Comparison of ENCODE assay signal across 17 cellular contexts in genomic region chr7:55132550-55132889, GRCh38.
DNase-seq lines count a peak whose midpoint lies in the region; ATAC-seq and TF ChIP-seq lines count a peak whose summit lies in the region.
"Had no signal": no experiment of that assay in that cellular context is flagged by ENCODE, and none has a peak within 500 bp of the region (broad histone marks: within the 10 kb centered on the region; RNA-seq: fewer than 3 reads in every experiment).

No MANE protein-coding gene starts in this region.

- peak overlapping the region; percentile 96 for H3K27ac Mint-ChIP-seq in osteocyte (ENCODE audit: unreplicated experiment)
- H3K27ac Mint-ChIP-seq: activated naive CD8-positive, alpha-beta T cell had no signal

- 0% methylated on average over 5 of the region's 5 CpGs for WGBS in mammary epithelial cell (ENCODE audit: low coverage, missing lambda C conversion rate)

- H3K4me1 Mint-ChIP-seq in osteocyte (ENCODE audit: unreplicated experiment) = peaks cover 71% of the 10 kb centered on the region

- DNase-seq in mammary epithelial cell = no peak
- DNase-seq in osteocyte (ENCODE audit: extremely low spot score, unreplicated experiment) = no peak
- no peak for DNase-seq in RPMI8226
- no peak for DNase-seq in DMS 273 treated with DMSO at 0.1 percent for 48 hours (lab: John Stamatoyannopoulos, UW)
- DNase-seq in central memory CD4-positive, alpha-beta T cell = no peak
- DNase-seq: activated CD4-positive, alpha-beta T cell treated with anti-CD3 and anti-CD28 coated beads for 4 hours; dorsolateral prefrontal cortex; GF-D8; hypothalamus; midbrain; NCI-H1092 treated with DMSO at 0.1 percent for 48 hours; NCI-H524 treated with DMSO at 0.1 percent for 48 hours had no signal

- intact Hi-C loops in mammary epithelial cell (cut with micrococcal nuclease) = loop anchor here (2.0 to 5.0 kb wide), 4 partner anchors 80 to 302 kb away; no protein-coding TSS in a partner anchor

- peak overlapping the region; percentile 14; the same call in 1 of the 2 replicates for H3K4me3 ChIP-seq in ACC112 (ENCODE audit: low read depth, low read length)
- H3K4me3 ChIP-seq in HEK293 (ENCODE audit: low read depth, low read length) = no peak overlapping the region
- no peak overlapping the region for H3K4me3 ChIP-seq in mammary epithelial cell (replicated peaks in 1 of 3; ENCODE audit: insufficient read depth in 1 of 3, low read depth in 2 of 3, low read length in 3 of 3)
- H3K4me3 ChIP-seq: dorsolateral prefrontal cortex, SK-N-MC had no signal

- H2AFZ ChIP-seq in ACC112 (ENCODE audit: low read length, unreplicated experiment) = no peak overlapping the region
- no peak overlapping the region for H2AFZ ChIP-seq in mammary epithelial cell (ENCODE audit: low read depth, low read length)

- peak overlapping the region; percentile 99 for H3K27ac ChIP-seq in ACC112 (ENCODE audit: low read depth, low read length)
- H3K27ac ChIP-seq in HEK293 (ENCODE audit: extremely low read depth, low read depth, low read length) = no peak overlapping the region
- peak overlapping the region; percentile 97 for H3K27ac ChIP-seq in mammary epithelial cell (ENCODE audit: insufficient read depth, low read depth, low read length)
- H3K27ac ChIP-seq: SK-N-MC had no signal

- peaks cover 72% of the 10 kb centered on the region for H3K4me1 ChIP-seq in ACC112 (ENCODE audit: control insufficient read depth, insufficient read depth, low read length, unreplicated experiment)
- H3K4me1 ChIP-seq in HEK293 (ENCODE audit: control insufficient read depth, insufficient read depth, low read length) = peaks cover 29% of the 10 kb centered on the region
- H3K4me1 ChIP-seq in mammary epithelial cell (ENCODE audit: insufficient read depth, low read length) = peaks cover 82% of the 10 kb centered on the region

- no peaks in the 10 kb centered on the region for H3K9me3 Mint-ChIP-seq in osteocyte (ENCODE audit: unreplicated experiment)

- H3K4me3 Mint-ChIP-seq in osteocyte (ENCODE audit: unreplicated experiment) = peak overlapping the region; percentile 20
- H3K4me3 Mint-ChIP-seq: activated naive CD8-positive, alpha-beta T cell had no signal

- in situ Hi-C loops in mammary epithelial cell (cut with MboI; ENCODE audit: low sequenced_read_pairs in 2 of 2) = no loop called here

- no TSS peak for BruUV-seq in mammary epithelial cell (replicated peaks; lab: Mats Ljungman, UMichigan)

- H3K27me3 Mint-ChIP-seq in osteocyte (ENCODE audit: unreplicated experiment) = no peaks in the 10 kb centered on the region

- H3K9ac ChIP-seq in mammary epithelial cell (ENCODE audit: insufficient read depth, low read length) = peak overlapping the region; percentile 88

- dilution Hi-C loops in mammary epithelial cell (cut with HindIII; ENCODE audit: low sequenced_read_pairs) = no loop called here

- CTCF ChIA-PET in HEK293 (lab: Yijun Ruan, JAX) = interaction anchor here (0.6 to 1.2 kb wide), 3 partner anchors 44 to 123 kb away, joined by 3 to 5 read pairs (median 3); no protein-coding TSS in a partner anchor
- CTCF ChIA-PET in mammary epithelial cell (lab: Charles Lee; ENCODE audit: low non-redundant PET) = interaction anchor here (0.6 kb wide), 1 partner anchor 122 kb away, joined by 4 read pairs; no protein-coding TSS in a partner anchor

- no peaks in the 10 kb centered on the region for H3K27me3 ChIP-seq in ACC112 (ENCODE audit: insufficient read depth, low read length)
- no peaks in the 10 kb centered on the region for H3K27me3 ChIP-seq in mammary epithelial cell (ENCODE audit: insufficient read depth, low read length)
- H3K27me3 ChIP-seq: dorsolateral prefrontal cortex had no signal

- peak overlapping the region; percentile 53 for H3K4me2 ChIP-seq in mammary epithelial cell (ENCODE audit: insufficient read depth, low read depth, low read length)

- H4K20me1 ChIP-seq in mammary epithelial cell (ENCODE audit: insufficient read depth, low read length) = no peaks in the 10 kb centered on the region

- TF ChIP-seq CTCF in HEK293 (tag by site-specific recombination; IDR thresholded peaks at IDR 0.05) (no peak), mammary epithelial cell (conservative IDR thresholded peaks at IDR 0.05 in 1 of 2, IDR thresholded peaks at IDR 0.05 in 1 of 2; ENCODE audit: extremely low read depth in 1 of 2, insufficient read depth in 1 of 2, low read depth in 1 of 2, low read length in 2 of 2) (no peak), osteocyte (IDR thresholded peaks at IDR 0.05) (no peak)

- H3K36me3 Mint-ChIP-seq in osteocyte (ENCODE audit: unreplicated experiment) = no peaks in the 10 kb centered on the region
- H3K36me3 Mint-ChIP-seq: activated naive CD8-positive, alpha-beta T cell had no signal

- H3K36me3 ChIP-seq in ACC112 (ENCODE audit: insufficient read depth, low read length) (peaks cover 21% of the 10 kb centered on the region), HEK293 (ENCODE audit: control insufficient read depth in 2 of 2, insufficient read depth in 1 of 2, low read length in 2 of 2) (no peaks in the 10 kb centered on the region), mammary epithelial cell (ENCODE audit: insufficient read depth, low read length) (peaks cover 5% of the 10 kb centered on the region)

- ATAC-seq in GM19395 (IDR thresholded peaks at IDR 0.05; ENCODE audit: unreplicated experiment) = no peak

- H3K9me3 ChIP-seq in HEK293 (ENCODE audit: control insufficient read depth, insufficient read depth, low read depth, low read length) = no peaks in the 10 kb centered on the region
- H3K9me3 ChIP-seq in mammary epithelial cell (replicated peaks; ENCODE audit: insufficient read depth, low read length) = no peaks in the 10 kb centered on the region

- POLR2A ChIA-PET in HEK293 (lab: Yijun Ruan, JAX) = no interaction called here

- H3K79me2 ChIP-seq in ACC112 (ENCODE audit: control insufficient read depth, insufficient read depth, low read length, unreplicated experiment) (peaks cover 60% of the 10 kb centered on the region), mammary epithelial cell (ENCODE audit: insufficient read depth, low read length) (peaks cover 83% of the 10 kb centered on the region)

TF ChIP-seq in HEK293, 187 proteins besides CTCF, POLR2A, EP300 and RAD21:
- no peak for TF ChIP-seq HOXC10 (CRISPR knock-in tag; IDR thresholded peaks at IDR 0.05)
- 0 out of 2 replicates have a peak, but pooled peaks have one; percentile 4 for TF ChIP-seq SP3 (tag by site-specific recombination; IDR thresholded peaks at IDR 0.05)
TF ChIP-seq in HEK293: peak in this region for 1.
